In genomic region chr7:135853499-135853898, GRCh38 we compare ENCODE assay signal across 23 cellular contexts.
DNase-seq lines count a peak whose midpoint lies in the region; ATAC-seq and TF ChIP-seq lines count a peak whose summit lies in the region.
"Had no signal": no experiment of that assay in that cellular context is flagged by ENCODE, and none has a peak within 500 bp of the region (broad histone marks: within the 10 kb centered on the region; RNA-seq: fewer than 3 reads in every experiment).

No MANE protein-coding gene starts in this region.

- H3K27ac ChIP-seq in right cardiac atrium (ENCODE audit: low read length): no peak overlapping the region
- H3K27ac ChIP-seq: pancreas had no signal

- H3K9me3 Mint-ChIP-seq in HFFc6: no peaks in the 10 kb centered on the region
- H3K9me3 Mint-ChIP-seq: dendritic cell treated with granulocyte-macrophage colony-stimulating factor and Interleukin-4, amounts not matched to agents 40 ng/mL and 50 ng/mL, for 4 days had no signal

- H3K4me1 Mint-ChIP-seq in HFFc6 (ENCODE audit: low read depth): peaks cover 31% of the 10 kb centered on the region

- H3K4me3 ChIP-seq in right cardiac atrium (ENCODE audit: low read length): no peak overlapping the region
- H3K4me3 ChIP-seq: HAP-1, pancreas had no signal

- ATAC-seq in right cardiac atrium: no peak
- ATAC-seq: pancreas; stimulated activated naive B cell treated with anti-CD40 and anti-IgM and Interleukin-4, amounts not matched to agents 10 μg/mL and 1 μg/mL and 100 μg/mL, for 72 hours had no signal

- DNase-seq in A172 (ENCODE audit: low spot score): peak; percentile 84
- DNase-seq in HFFc6: peak; percentile 42
- peak; percentile 0 for DNase-seq in ecto neural progenitor cell (ENCODE audit: low spot score)
- DNase-seq in kidney glomerular epithelial cell (lab: John Stamatoyannopoulos, UW): peak; percentile 94
- DNase-seq in right cardiac atrium: no peak
- DNase-seq in NCI-H1417 treated with DMSO at 0.1 percent for 48 hours (lab: John Stamatoyannopoulos, UW): no peak
- no peak for DNase-seq in NCI-H1930 (lab: John Stamatoyannopoulos, UW)
- DNase-seq in HUDEP-2 (lab: John Stamatoyannopoulos, UW; ENCODE audit: unreplicated experiment in 76 of 76): no peak
- DNase-seq: 8988T; activated CD4-positive, alpha-beta T cell treated with anti-CD3 and anti-CD28 coated beads for 1 hour; activated naive CD4-positive, alpha-beta T cell treated with Interleukin-2 at 50 U/mL for 16 hours; CD4-positive, CD25-positive, alpha-beta regulatory T cell; NCI-H1417; NCI-H2227 treated with DMSO at 0.1 percent for 48 hours; pancreas; SIG-M5; small intestine; stimulated activated naive B cell treated with anti-CD40 and anti-IgM and Interleukin-4, amounts not matched to agents 10 μg/mL and 1 μg/mL and 100 μg/mL, for 72 hours; trophoblast cell had no signal

- no peak for TF ChIP-seq CTCF in HFFc6 (IDR thresholded peaks at IDR 0.05)

- WGBS in right cardiac atrium: 84% methylated on average over 2 of the region's 2 CpGs

- peak overlapping the region; percentile 3; the same call in 1 of the 2 replicates for H3K4me3 Mint-ChIP-seq in HFFc6
- H3K4me3 Mint-ChIP-seq: brain; CD4-positive, CD25-positive, alpha-beta regulatory T cell; dendritic cell treated with granulocyte-macrophage colony-stimulating factor and Interleukin-4, amounts not matched to agents 40 ng/mL and 50 ng/mL, for 4 days; IgD-negative memory B cell; stimulated activated naive B cell treated with anti-CD40 and anti-IgM and Interleukin-4, amounts not matched to agents 10 μg/mL and 1 μg/mL and 100 μg/mL, for 72 hours had no signal

- H3K27me3 ChIP-seq in right cardiac atrium (ENCODE audit: control insufficient read depth, insufficient read depth): no peaks in the 10 kb centered on the region
- H3K27me3 ChIP-seq: pancreas had no signal

- no peaks in the 10 kb centered on the region for H3K36me3 Mint-ChIP-seq in HFFc6 (ENCODE audit: low read depth)
- H3K36me3 Mint-ChIP-seq: brain; CD4-positive, CD25-positive, alpha-beta regulatory T cell; stimulated activated naive B cell treated with anti-CD40 and anti-IgM and Interleukin-4, amounts not matched to agents 10 μg/mL and 1 μg/mL and 100 μg/mL, for 72 hours had no signal

- no peaks in the 10 kb centered on the region for H3K4me1 ChIP-seq in right cardiac atrium (ENCODE audit: control insufficient read depth, insufficient read depth, low read length)
- H3K4me1 ChIP-seq: HAP-1, pancreas had no signal

- intact Hi-C loops in right cardiac atrium (cut with DNase I): no loop called here

- H3K27ac Mint-ChIP-seq in HFFc6: no peak overlapping the region
- H3K27ac Mint-ChIP-seq: CD4-positive, CD25-positive, alpha-beta regulatory T cell; dendritic cell treated with granulocyte-macrophage colony-stimulating factor and Interleukin-4, amounts not matched to agents 40 ng/mL and 50 ng/mL, for 4 days; stimulated activated naive B cell treated with anti-CD40 and anti-IgM and Interleukin-4, amounts not matched to agents 10 μg/mL and 1 μg/mL and 100 μg/mL, for 72 hours had no signal

- 0 out of 2 replicates have a peak, but pooled peaks cover 1% of the 10 kb centered on the region for H3K27me3 Mint-ChIP-seq in HFFc6 (ENCODE audit: insufficient read depth)

- H3K9me3 ChIP-seq in right cardiac atrium (ENCODE audit: control insufficient read depth, low read length): no peaks in the 10 kb centered on the region
- H3K9me3 ChIP-seq: HAP-1, pancreas had no signal

Comparison
In these comparisons a context has a peak if more than half of its experiments do, and no peak if none do; other contexts are left out.
1. DNase-seq: peak in A172 (single experiment), HFFc6 (single experiment), ecto neural progenitor cell (single experiment) and kidney glomerular epithelial cell (single experiment); none in right cardiac atrium (0 of 3), NCI-H1417 treated with DMSO at 0.1 percent for 48 hours (single experiment), NCI-H1930 (0 of 2) and HUDEP-2 (0 of 76).